27 cellular contexts compared by ENCODE assay signal in genomic region chr2:8006181-8006580, GRCh38.
"Had no signal": no experiment of that assay in that cellular context is flagged by ENCODE, and none has a peak within 500 bp of the region (broad histone marks: within the 10 kb centered on the region; RNA-seq: fewer than 3 reads in every experiment).

No MANE protein-coding gene starts in this region.

- H3K27ac Mint-ChIP-seq: activated naive CD4-positive, alpha-beta T cell treated with anti-CD3 and anti-CD28 coated beads for 36 hours; activated naive CD8-positive, alpha-beta T cell treated with anti-CD3 and anti-CD28 coated beads, Interleukin-2, amount 10 ng/mL, durations not matched to agents 7 days and 5 days; stimulated activated memory B cell treated with anti-CD40 and anti-IgM and Interleukin-4, amounts not matched to agents 10 μg/mL and 1 μg/mL and 100 μg/mL, for 72 hours; T-helper 1 cell treated with Interleukin-12 subunit alpha and Interleukin-12 subunit beta and Interleukin-4 antibody, amounts not matched to agents 30 μg/mL and 1 μg/mL, for 36 hours had no signal

- H3K27me3 ChIP-seq: heart right ventricle, right lobe of liver, testis, upper lobe of left lung had no signal

- H3K4me1 ChIP-seq: right lobe of liver had no signal

- H3K9me3 ChIP-seq: heart right ventricle, mucosa of descending colon, right lobe of liver, testis, upper lobe of left lung had no signal

- ATAC-seq: activated T-cell treated with anti-CD3 and anti-CD28 coated beads, Interleukin-2, amount 50 U/mL, for 4 hours; heart right ventricle; mucosa of descending colon; right lobe of liver; stimulated activated memory B cell treated with anti-CD40 and anti-IgM and Interleukin-4, amounts not matched to agents 10 μg/mL and 1 μg/mL and 100 μg/mL, for 72 hours had no signal

- H3K36me3 ChIP-seq: heart right ventricle, right lobe of liver, upper lobe of left lung had no signal

- H3K27me3 Mint-ChIP-seq: activated naive CD8-positive, alpha-beta T cell treated with anti-CD3 and anti-CD28 coated beads, Interleukin-2, amount 10 ng/mL, durations not matched to agents 7 days and 5 days had no signal

- H3K4me3 Mint-ChIP-seq: activated naive CD4-positive, alpha-beta T cell treated with anti-CD3 and anti-CD28 coated beads for 36 hours; activated naive CD8-positive, alpha-beta T cell treated with anti-CD3 and anti-CD28 coated beads, Interleukin-2, amount 10 ng/mL, durations not matched to agents 7 days and 5 days; activated T-cell treated with anti-CD3 and anti-CD28 coated beads, Interleukin-2, amount 50 U/mL, for 4 hours; neural crest cell; stimulated activated memory B cell treated with anti-CD40 and anti-IgM and Interleukin-4, amounts not matched to agents 10 μg/mL and 1 μg/mL and 100 μg/mL, for 72 hours; T-helper 1 cell treated with Interleukin-12 subunit alpha and Interleukin-12 subunit beta and Interleukin-4 antibody, amounts not matched to agents 30 μg/mL and 1 μg/mL, for 36 hours had no signal

- H3K27ac ChIP-seq: heart right ventricle, right lobe of liver, skin epidermis, upper lobe of left lung had no signal

- H3K36me3 Mint-ChIP-seq: activated naive CD8-positive, alpha-beta T cell treated with anti-CD3 and anti-CD28 coated beads, Interleukin-2, amount 10 ng/mL, durations not matched to agents 7 days and 5 days; stimulated activated memory B cell treated with anti-CD40 and anti-IgM and Interleukin-4, amounts not matched to agents 10 μg/mL and 1 μg/mL and 100 μg/mL, for 72 hours had no signal

- H3K4me3 ChIP-seq: heart right ventricle, mucosa of descending colon, right lobe of liver, skin epidermis, testis, upper lobe of left lung had no signal

- H3K9me3 Mint-ChIP-seq: activated naive CD4-positive, alpha-beta T cell treated with anti-CD3 and anti-CD28 coated beads for 36 hours; activated naive CD8-positive, alpha-beta T cell treated with anti-CD3 and anti-CD28 coated beads, Interleukin-2, amount 10 ng/mL, durations not matched to agents 7 days and 5 days; activated T-cell treated with anti-CD3 and anti-CD28 coated beads, Interleukin-2, amount 50 U/mL, for 4 hours; stimulated activated memory B cell treated with anti-CD40 and anti-IgM and Interleukin-4, amounts not matched to agents 10 μg/mL and 1 μg/mL and 100 μg/mL, for 72 hours; T-helper 1 cell treated with Interleukin-12 subunit alpha and Interleukin-12 subunit beta and Interleukin-4 antibody, amounts not matched to agents 30 μg/mL and 1 μg/mL, for 36 hours had no signal

- DNase-seq: activated CD4-positive, alpha-beta T cell treated with anti-CD3 and anti-CD28 coated beads for 4 hours; activated CD4-positive, alpha-beta T cell treated with anti-CD3 and anti-CD28 coated beads, Interleukin-2, amount 50 U/mL, for 48 hours; activated CD4-positive, CD25-positive, alpha-beta regulatory T cell; activated CD8-positive, alpha-beta memory T cell treated with anti-CD3 and anti-CD28 coated beads, Interleukin-2, amount 50 U/mL, for 48 hours; activated effector memory CD4-positive, alpha-beta T cell treated with Interleukin-2 at 50 U/mL for 16 hours; activated naive CD4-positive, alpha-beta T cell treated with anti-CD3 and anti-CD28 coated beads for 36 hours; activated naive CD8-positive, alpha-beta T cell treated with anti-CD3 and anti-CD28 coated beads, Interleukin-2, amount 10 ng/mL, durations not matched to agents 7 days and 5 days; activated T-cell treated with anti-CD3 and anti-CD28 coated beads, Interleukin-2, amount 50 U/mL, for 4 hours; amygdala; cerebellar nuclear complex; cortex of kidney; foreskin fibroblast; heart right ventricle; left colon; mesenchymal stem cell; mucosa of descending colon; occipital lobe; posterior cingulate gyrus; right lobe of liver; stimulated activated CD4-positive, alpha-beta T cell treated with anti-CD3 and anti-CD28 coated beads, Interleukin-15, amount 100 ng/mL, for 24 hours; T1000; testis; upper lobe of left lung had no signal
